In genomic region chr6:6713660-6714446, GRCh38 we compare ENCODE assay signal across 11 cellular contexts.
DNase-seq lines count a peak whose midpoint lies in the region; ATAC-seq and TF ChIP-seq lines count a peak whose summit lies in the region.
"Had no signal": no experiment of that assay in that cellular context is flagged by ENCODE, and none has a peak within 500 bp of the region (broad histone marks: within the 10 kb centered on the region; RNA-seq: fewer than 3 reads in every experiment).

No MANE protein-coding gene starts in this region.

- peak; percentile 54 for ATAC-seq in left ventricle myocardium superior
- ATAC-seq in stimulated activated memory B cell treated with anti-CD40 and anti-IgM and Interleukin-4, amounts not matched to agents 10 μg/mL and 1 μg/mL and 100 μg/mL, for 72 hours, result no peak
- no peak for ATAC-seq in GM18867 (IDR thresholded peaks at IDR 0.05; ENCODE audit: unreplicated experiment)
- ATAC-seq in GM18873 (IDR thresholded peaks at IDR 0.05; ENCODE audit: low FRiP score, unreplicated experiment), result no peak

- no peak overlapping the region for H4K8ac ChIP-seq in trophoblast cell (ENCODE audit: low read depth, low read length)

- no peak overlapping the region for H3K23ac ChIP-seq in trophoblast cell (ENCODE audit: low read length)

- WGBS in trophoblast cell (ENCODE audit: extremely low coverage, insufficient coverage, insufficient read length), result no CpG with 5 or more reads among the region's 20 CpGs

- peak overlapping the region; percentile 48 for H3K27ac Mint-ChIP-seq in stimulated activated memory B cell treated with anti-CD40 and anti-IgM and Interleukin-4, amounts not matched to agents 10 μg/mL and 1 μg/mL and 100 μg/mL, for 72 hours
- H3K27ac Mint-ChIP-seq: activated T-cell treated with anti-CD3 and anti-CD28 coated beads, Interleukin-2, amount 50 U/mL, for 24 hours had no signal

- H2AFZ ChIP-seq in trophoblast cell (ENCODE audit: insufficient read depth, low read length, poor library complexity), result no peak overlapping the region

- H2BK120ac ChIP-seq in trophoblast cell (ENCODE audit: insufficient read depth, low read length, poor library complexity), result no peak overlapping the region

- no peaks in the 10 kb centered on the region for H3K36me3 Mint-ChIP-seq in stimulated activated memory B cell treated with anti-CD40 and anti-IgM and Interleukin-4, amounts not matched to agents 10 μg/mL and 1 μg/mL and 100 μg/mL, for 72 hours

- H3K27me3 ChIP-seq in HL-60 (ENCODE audit: insufficient read depth, poor library complexity, severe bottlenecking) (no peaks in the 10 kb centered on the region), WERI-Rb-1 (ENCODE audit: insufficient read depth, low read depth, severe bottlenecking) (no peaks in the 10 kb centered on the region), trophoblast cell (ENCODE audit: insufficient read depth, low read length) (no peaks in the 10 kb centered on the region)

- H3K36me3 ChIP-seq in WERI-Rb-1, result no peaks in the 10 kb centered on the region
- H3K36me3 ChIP-seq in trophoblast cell (ENCODE audit: control insufficient read depth in 1 of 2, insufficient read depth in 2 of 2, low read length in 2 of 2), result no peaks in the 10 kb centered on the region

- no peak overlapping the region for H3K9ac ChIP-seq in trophoblast cell (ENCODE audit: low read length)

- no peak for TF ChIP-seq CTCF in HL-60 (IDR thresholded peaks at IDR 0.05; ENCODE audit: insufficient read depth, low read length)
- TF ChIP-seq CTCF in WERI-Rb-1 (IDR thresholded peaks at IDR 0.05; ENCODE audit: low read depth, low read length), result no peak

- no peak overlapping the region for H3K4me2 ChIP-seq in trophoblast cell (ENCODE audit: low read length)

- no peak overlapping the region for H2BK12ac ChIP-seq in trophoblast cell (ENCODE audit: low read length)

- H3K79me2 ChIP-seq in trophoblast cell (ENCODE audit: control insufficient read depth, insufficient read depth, low read length, poor library complexity), result no peaks in the 10 kb centered on the region

- no peaks in the 10 kb centered on the region for H3K4me1 ChIP-seq in trophoblast cell (ENCODE audit: control insufficient read depth in 1 of 2, insufficient read depth in 2 of 2, low read length in 2 of 2)

- peaks cover 31% of the 10 kb centered on the region for H3K4me1 Mint-ChIP-seq in stimulated activated memory B cell treated with anti-CD40 and anti-IgM and Interleukin-4, amounts not matched to agents 10 μg/mL and 1 μg/mL and 100 μg/mL, for 72 hours

- H3K4ac ChIP-seq in trophoblast cell (ENCODE audit: low read depth, low read length), result no peak overlapping the region

- no peak overlapping the region for H3K14ac ChIP-seq in trophoblast cell (ENCODE audit: low read length)

- intact Hi-C loops in left ventricle myocardium superior (cut with micrococcal nuclease), result no loop called here

- H3K27me3 Mint-ChIP-seq in stimulated activated memory B cell treated with anti-CD40 and anti-IgM and Interleukin-4, amounts not matched to agents 10 μg/mL and 1 μg/mL and 100 μg/mL, for 72 hours, result peaks cover 9% of the 10 kb centered on the region

- no peak overlapping the region for H3K18ac ChIP-seq in trophoblast cell (ENCODE audit: low read length)

- H3K9me3 ChIP-seq in WERI-Rb-1 (ENCODE audit: severe bottlenecking), result no peaks in the 10 kb centered on the region
- peaks cover 2% of the 10 kb centered on the region for H3K9me3 ChIP-seq in trophoblast cell (ENCODE audit: insufficient read depth, low read depth, low read length)

- no peak overlapping the region for H2BK5ac ChIP-seq in trophoblast cell (ENCODE audit: low read depth, low read length, poor library complexity)

- H3K4me3 ChIP-seq in HL-60 (replicated peaks; ENCODE audit: insufficient read depth, low read length), result no peak overlapping the region
- no peak overlapping the region for H3K4me3 ChIP-seq in WERI-Rb-1 (ENCODE audit: low read depth, low read length)
- no peak overlapping the region for H3K4me3 ChIP-seq in trophoblast cell (ENCODE audit: low read depth, low read length)

- no peaks in the 10 kb centered on the region for H3K79me1 ChIP-seq in trophoblast cell (ENCODE audit: low read length)

- H4K91ac ChIP-seq in trophoblast cell (ENCODE audit: low read depth, low read length), result no peak overlapping the region

- no peaks in the 10 kb centered on the region for H3K9me3 Mint-ChIP-seq in stimulated activated memory B cell treated with anti-CD40 and anti-IgM and Interleukin-4, amounts not matched to agents 10 μg/mL and 1 μg/mL and 100 μg/mL, for 72 hours
- H3K9me3 Mint-ChIP-seq: activated T-cell treated with anti-CD3 and anti-CD28 coated beads, Interleukin-2, amount 50 U/mL, for 24 hours had no signal

- DNase-seq in HL-60 (ENCODE audit: low read depth in 1 of 2, low spot score in 1 of 2), result no peak
- DNase-seq in WERI-Rb-1, result no peak
- peak; percentile 59 for DNase-seq in left ventricle myocardium superior
- DNase-seq in activated gamma-delta T cell treated with Interleukin-2 at 50 U/mL for 16 hours, result no peak
- DNase-seq in trophoblast cell, result no peak
- DNase-seq: activated T-cell treated with anti-CD3 and anti-CD28 coated beads, Interleukin-2, amount 50 U/mL, for 24 hours; NCI-H187 treated with DMSO at 0.1 percent for 48 hours had no signal

- peak overlapping the region; percentile 47 for H3K4me3 Mint-ChIP-seq in stimulated activated memory B cell treated with anti-CD40 and anti-IgM and Interleukin-4, amounts not matched to agents 10 μg/mL and 1 μg/mL and 100 μg/mL, for 72 hours
- H3K4me3 Mint-ChIP-seq: activated T-cell treated with anti-CD3 and anti-CD28 coated beads, Interleukin-2, amount 50 U/mL, for 24 hours had no signal

- H3K27ac ChIP-seq in HL-60 (replicated peaks) (peak overlapping the region; percentile 97), WERI-Rb-1 (peak overlapping the region; percentile 28; the same call in 1 of the 2 replicates), trophoblast cell (ENCODE audit: low read depth, low read length) (no peak overlapping the region)
- H3K27ac ChIP-seq: VCaP had no signal

- H4K12ac ChIP-seq in trophoblast cell (ENCODE audit: low read depth, low read length), result no peak overlapping the region

- H2AK5ac ChIP-seq in trophoblast cell (ENCODE audit: low read length), result no peak overlapping the region
